Comparison of ENCODE assay signal across 9 cellular contexts in the genomic region with DNA sequence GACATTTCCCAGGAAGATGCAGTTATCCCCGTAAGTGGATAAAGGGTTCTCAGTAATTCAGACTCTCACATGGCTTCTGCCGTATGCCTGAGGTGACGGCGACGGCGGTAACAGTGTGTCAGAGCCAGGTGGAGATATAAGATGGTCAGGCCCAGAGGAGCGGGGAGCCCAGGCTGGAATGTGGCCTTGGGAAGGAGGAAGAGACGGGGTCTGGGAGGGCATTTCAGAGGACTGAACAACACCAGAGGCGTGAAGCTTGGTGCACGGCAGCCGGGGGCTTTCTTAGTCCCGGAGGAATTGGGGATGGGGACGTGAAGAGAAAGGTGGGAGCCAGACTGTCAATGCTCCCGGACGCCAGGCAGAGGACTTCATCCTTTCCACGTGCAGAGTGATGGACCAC. TPM values are rescaled to one million over a fixed set of nuclear protein-coding genes. Genes with fewer than 3 reads are reported as not detected.
A peak's percentile ranks its signal among the peaks of the same experiment; 100 is the strongest.
DNase-seq lines count a peak whose midpoint lies in the region; ATAC-seq, FAIRE-seq and TF ChIP-seq lines count a peak whose summit lies in the region.
"Had no signal": no experiment of that assay in that cellular context is flagged by ENCODE, and none has a peak within 500 bp of the region (broad histone marks: within the 10 kb centered on the region; RNA-seq: fewer than 3 reads in every experiment).

No MANE protein-coding gene starts in this region.

- H3K27ac ChIP-seq in A549 (peak overlapping the region; percentile 98), HUES6 (ENCODE audit: low read depth, low read length) (no peak overlapping the region), mammary epithelial cell (ENCODE audit: insufficient read depth, low read depth, low read length) (peak overlapping the region; percentile 53), muscle layer of colon (ENCODE audit: low read depth, low read length) (no peak overlapping the region), caudate nucleus (ENCODE audit: low read depth, low read length) (no peak overlapping the region)

- FAIRE-seq in A549 (lab: Jason Lieb, UNC) = no peak
- FAIRE-seq: G401.6 had no signal

- H3K4me3 ChIP-seq in A549 = peak overlapping the region; percentile 100
- H3K4me3 ChIP-seq in HUES6 (ENCODE audit: low read depth, low read length) = peak overlapping the region; percentile 89
- H3K4me3 ChIP-seq in mammary epithelial cell (replicated peaks in 1 of 3; ENCODE audit: insufficient read depth in 1 of 3, low read depth in 2 of 3, low read length in 3 of 3) = peak overlapping the region; percentile 84 to 94 (median 86)
- peak overlapping the region in 1 of 2 donors; percentile 56 for H3K4me3 ChIP-seq in muscle layer of colon (ENCODE audit: low read depth in 1 of 2, low read length in 2 of 2)

- H2AFZ ChIP-seq in mammary epithelial cell (ENCODE audit: low read depth, low read length) = no peak overlapping the region

- TF ChIP-seq CTCF in A549 (IDR thresholded peaks at IDR 0.05) (no peak), mammary epithelial cell (conservative IDR thresholded peaks at IDR 0.05 in 1 of 2, IDR thresholded peaks at IDR 0.05 in 1 of 2; ENCODE audit: extremely low read depth in 1 of 2, insufficient read depth in 1 of 2, low read depth in 1 of 2, low read length in 2 of 2) (no peak)

- H3K4me2 ChIP-seq in A549 (peak overlapping the region; percentile 100), mammary epithelial cell (ENCODE audit: insufficient read depth, low read depth, low read length) (peak overlapping the region; percentile 86)

- no peaks in the 10 kb centered on the region for H4K20me1 ChIP-seq in mammary epithelial cell (ENCODE audit: insufficient read depth, low read length)

- WGBS in A549 (ENCODE audit: missing lambda C conversion rate) = 65% methylated on average over 16 of the region's 16 CpGs
- 31% methylated on average over 12 of the region's 16 CpGs for WGBS in mammary epithelial cell (ENCODE audit: low coverage, missing lambda C conversion rate)

- DNase-seq in A549 (ENCODE audit: low read depth in 1 of 2, low spot score in 1 of 2) = no peak
- DNase-seq in mammary epithelial cell = no peak
- no peak for DNase-seq in HCEC 1CT
- no peak for DNase-seq in NCI-H2029 (lab: John Stamatoyannopoulos, UW)
- no peak for DNase-seq in caudate nucleus (lab: John Stamatoyannopoulos, UW)
- DNase-seq in KBM-7 = no peak

- H3K9me3 ChIP-seq in A549 (no peaks in the 10 kb centered on the region), HUES6 (ENCODE audit: control insufficient read depth, insufficient read depth, low read depth, low read length) (no peaks in the 10 kb centered on the region), mammary epithelial cell (replicated peaks; ENCODE audit: insufficient read depth, low read length) (no peaks in the 10 kb centered on the region), muscle layer of colon (ENCODE audit: low read length) (no peaks in the 10 kb centered on the region)

- H3K27me3 ChIP-seq in HUES6 (ENCODE audit: control insufficient read depth, insufficient read depth, low read length) (no peaks in the 10 kb centered on the region), mammary epithelial cell (ENCODE audit: insufficient read depth, low read length) (no peaks in the 10 kb centered on the region), muscle layer of colon (ENCODE audit: control insufficient read depth in 1 of 2, insufficient read depth in 2 of 2, low read length in 2 of 2) (no peaks in the 10 kb centered on the region)

- ATAC-seq in A549 = no peak

- peak overlapping the region; percentile 84 for H3K9ac ChIP-seq in HUES6 (ENCODE audit: low read length)
- H3K9ac ChIP-seq in mammary epithelial cell (ENCODE audit: insufficient read depth, low read length) = peak overlapping the region; percentile 72
- H3K9ac ChIP-seq in muscle layer of colon (ENCODE audit: low read length) = peak overlapping the region; percentile 67

- POLR2A ChIA-PET in A549 (lab: Yijun Ruan, JAX) = no interaction called here

- intact Hi-C loops in mammary epithelial cell (cut with micrococcal nuclease) = no loop called here

- TF ChIP-seq EP300 in A549 (IDR thresholded peaks at IDR 0.05) = no peak

- dilution Hi-C loops in mammary epithelial cell (cut with HindIII; ENCODE audit: low sequenced_read_pairs) = loop anchor here (5.0 to 10.0 kb wide), 2 partner anchors 45 to 172 kb away; no protein-coding TSS in a partner anchor

- BruUV-seq in mammary epithelial cell (replicated peaks; lab: Mats Ljungman, UMichigan) = no TSS peak

- TF ChIP-seq POLR2A in A549 (IDR thresholded peaks at IDR 0.05; ENCODE audit: low read length) = no peak

- in situ Hi-C loops in mammary epithelial cell (cut with MboI; ENCODE audit: low sequenced_read_pairs in 2 of 2) (no loop called here), KBM-7 (cut with MboI; ENCODE audit: low pct_unique_long_range_greater_than_20kb, low sequenced_read_pairs) (no loop called here)

- no peak for TF ChIP-seq RAD21 in A549 (conservative IDR thresholded peaks at IDR 0.05 in 1 of 2, IDR thresholded peaks at IDR 0.05 in 1 of 2)

- CTCF ChIA-PET in A549 (lab: Yijun Ruan, JAX) (interaction anchor here (0.6 to 4.4 kb wide), 2 partner anchors 11 to 155 kb away, joined by 3 to 32 read pairs; no protein-coding TSS in a partner anchor), mammary epithelial cell (lab: Charles Lee; ENCODE audit: low non-redundant PET) (no interaction called here)

- H3K36me3 ChIP-seq in HUES6 (ENCODE audit: control insufficient read depth, insufficient read depth, low read length) (peaks cover 54% of the 10 kb centered on the region), mammary epithelial cell (ENCODE audit: insufficient read depth, low read length) (peaks cover 13% of the 10 kb centered on the region), muscle layer of colon (ENCODE audit: insufficient read depth, low read length) (peaks cover 28% of the 10 kb centered on the region)

- H3K4me1 ChIP-seq in A549 = peaks cover 25% of the 10 kb centered on the region
- no peaks in the 10 kb centered on the region; the same call in 1 of the 2 replicates for H3K4me1 ChIP-seq in HUES6 (ENCODE audit: control insufficient read depth, insufficient read depth, low read length)
- H3K4me1 ChIP-seq in mammary epithelial cell (ENCODE audit: insufficient read depth, low read length) = peaks cover 22% of the 10 kb centered on the region
- peaks cover 30% of the 10 kb centered on the region for H3K4me1 ChIP-seq in muscle layer of colon (ENCODE audit: insufficient read depth, low read length)

- H3K79me2 ChIP-seq in mammary epithelial cell (ENCODE audit: insufficient read depth, low read length) = peaks cover 72% of the 10 kb centered on the region

TF ChIP-seq in A549, 52 proteins besides CTCF, POLR2A, EP300 and RAD21 (continues in another document):
- TF ChIP-seq, protein P1, sequence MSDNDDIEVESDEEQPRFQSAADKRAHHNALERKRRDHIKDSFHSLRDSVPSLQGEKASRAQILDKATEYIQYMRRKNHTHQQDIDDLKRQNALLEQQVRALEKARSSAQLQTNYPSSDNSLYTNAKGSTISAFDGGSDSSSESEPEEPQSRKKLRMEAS (IDR thresholded peaks at IDR 0.05) = no peak
- TF ChIP-seq, protein P2, sequence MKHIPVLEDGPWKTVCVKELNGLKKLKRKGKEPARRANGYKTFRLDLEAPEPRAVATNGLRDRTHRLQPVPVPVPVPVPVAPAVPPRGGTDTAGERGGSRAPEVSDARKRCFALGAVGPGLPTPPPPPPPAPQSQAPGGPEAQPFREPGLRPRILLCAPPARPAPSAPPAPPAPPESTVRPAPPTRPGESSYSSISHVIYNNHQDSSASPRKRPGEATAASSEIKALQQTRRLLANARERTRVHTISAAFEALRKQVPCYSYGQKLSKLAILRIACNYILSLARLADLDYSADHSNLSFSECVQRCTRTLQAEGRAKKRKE (CRISPR knock-in tag; IDR thresholded peaks at IDR 0.05; ENCODE audit: low read depth) = no peak
- TF ChIP-seq BHLHE40 (IDR thresholded peaks at IDR 0.05; ENCODE audit: low read depth, low read length) (no peak), MAZ (IDR thresholded peaks at IDR 0.05; ENCODE audit: borderline replicate concordance, low read depth, low read length) (no peak), ZFP36 (IDR thresholded peaks at IDR 0.05; ENCODE audit: borderline replicate concordance, partially characterized antibody) (no peak), KDM5A (IDR thresholded peaks at IDR 0.05) (no peak), MAFK (IDR thresholded peaks at IDR 0.05; ENCODE audit: partially characterized antibody) (no peak), KDM1A (IDR thresholded peaks at IDR 0.05; ENCODE audit: low read depth) (no peak), CEBPB (IDR thresholded peaks at IDR 0.05) (no peak)

RNA-seq across cellular contexts. Expression of a gene that starts 1.0 kb away (rescaled TPM):
- polyA plus RNA-seq in A549 (2011; rRNA removed) (213 and 227 TPM in 2 replicates), A549 (2017; fragmentation: RNase III; extraction: RNeasy Plus Mini Kit Qiagen cat#74134 plus additional on column Dnase treatment) (66.8 to 72.8 TPM (median 72.3 TPM) in 3 replicates), mammary epithelial cell (131 TPM)
- polyA plus RNA-seq in A549 (2012; cell fraction: cytosol; rRNA removed) = 88.9 and 93.1 TPM in 2 replicates
- 63.3 and 196 TPM in 2 replicates for polyA plus RNA-seq in A549 (2012; cell fraction: nucleus; rRNA removed)
- polyA minus RNA-seq in A549 (2011; rRNA and poly(A)+ RNA removed) = 157 and 165 TPM in 2 replicates
- 100 to 1,000 TPM in 1 of 2 donors, 10 to 100 TPM in 1; 45.5 to 162 TPM for total RNA-seq in mammary epithelial cell
- 246 TPM for polyA minus RNA-seq in mammary epithelial cell

RNA-seq across cellular contexts. Expression of a gene that starts 1.3 kb away (rescaled TPM):
- polyA plus RNA-seq in A549 (2011; rRNA removed) (6.9 and 7.2 TPM in 2 replicates), A549 (2017; fragmentation: RNase III; extraction: RNeasy Plus Mini Kit Qiagen cat#74134 plus additional on column Dnase treatment) (6.8 to 9.5 TPM (median 8.9 TPM) in 3 replicates), mammary epithelial cell (4.0 TPM)
- polyA plus RNA-seq in A549 (2012; cell fraction: cytosol; rRNA removed) = 7.1 and 8.0 TPM in 2 replicates
- 11.6 and 14.2 TPM in 2 replicates for polyA plus RNA-seq in A549 (2012; cell fraction: nucleus; rRNA removed)
- 12.4 and 13.0 TPM in 2 replicates for polyA minus RNA-seq in A549 (2011; rRNA and poly(A)+ RNA removed)
- total RNA-seq in mammary epithelial cell = 10 to 100 TPM in 1 of 2 donors, 1 to 10 TPM in 1; 9.8 to 12.8 TPM
- 9.5 TPM for polyA minus RNA-seq in mammary epithelial cell

RNA-seq across cellular contexts. Expression of a gene that starts 19.7 kb away (rescaled TPM):
- 12.3 and 12.6 TPM in 2 replicates for polyA plus RNA-seq in A549 (2011; rRNA removed)
- 21.6 and 29.6 TPM in 2 replicates for polyA plus RNA-seq in A549 (2012; cell fraction: cytosol; rRNA removed)
- 26.0 and 36.7 TPM in 2 replicates for polyA plus RNA-seq in A549 (2012; cell fraction: nucleus; rRNA removed)
- 20.2 to 22.1 TPM (median 20.7 TPM) in 3 replicates for polyA plus RNA-seq in A549 (2017; fragmentation: RNase III; extraction: RNeasy Plus Mini Kit Qiagen cat#74134 plus additional on column Dnase treatment)
- 9.0 and 12.7 TPM in 2 replicates for polyA minus RNA-seq in A549 (2011; rRNA and poly(A)+ RNA removed)
- total RNA-seq in mammary epithelial cell = 10 to 100 TPM; 29.5 to 32.8 TPM
- 22.4 TPM for polyA plus RNA-seq in mammary epithelial cell
- 10.7 TPM for polyA minus RNA-seq in mammary epithelial cell

Comparison
In these comparisons a context has a peak if more than half of its experiments do, and no peak if none do; other contexts are left out.
1. H3K27ac ChIP-seq: peak in A549 (2 of 2) and mammary epithelial cell (single experiment); none in HUES6 (single experiment), muscle layer of colon (single experiment) and caudate nucleus (single experiment).
2. Peak in every context shown above with its lines, with median percentiles within 50 percentile points of each other: H3K9ac ChIP-seq.